Comparison of ENCODE assay signal across 8 cellular contexts in the genomic region with DNA sequence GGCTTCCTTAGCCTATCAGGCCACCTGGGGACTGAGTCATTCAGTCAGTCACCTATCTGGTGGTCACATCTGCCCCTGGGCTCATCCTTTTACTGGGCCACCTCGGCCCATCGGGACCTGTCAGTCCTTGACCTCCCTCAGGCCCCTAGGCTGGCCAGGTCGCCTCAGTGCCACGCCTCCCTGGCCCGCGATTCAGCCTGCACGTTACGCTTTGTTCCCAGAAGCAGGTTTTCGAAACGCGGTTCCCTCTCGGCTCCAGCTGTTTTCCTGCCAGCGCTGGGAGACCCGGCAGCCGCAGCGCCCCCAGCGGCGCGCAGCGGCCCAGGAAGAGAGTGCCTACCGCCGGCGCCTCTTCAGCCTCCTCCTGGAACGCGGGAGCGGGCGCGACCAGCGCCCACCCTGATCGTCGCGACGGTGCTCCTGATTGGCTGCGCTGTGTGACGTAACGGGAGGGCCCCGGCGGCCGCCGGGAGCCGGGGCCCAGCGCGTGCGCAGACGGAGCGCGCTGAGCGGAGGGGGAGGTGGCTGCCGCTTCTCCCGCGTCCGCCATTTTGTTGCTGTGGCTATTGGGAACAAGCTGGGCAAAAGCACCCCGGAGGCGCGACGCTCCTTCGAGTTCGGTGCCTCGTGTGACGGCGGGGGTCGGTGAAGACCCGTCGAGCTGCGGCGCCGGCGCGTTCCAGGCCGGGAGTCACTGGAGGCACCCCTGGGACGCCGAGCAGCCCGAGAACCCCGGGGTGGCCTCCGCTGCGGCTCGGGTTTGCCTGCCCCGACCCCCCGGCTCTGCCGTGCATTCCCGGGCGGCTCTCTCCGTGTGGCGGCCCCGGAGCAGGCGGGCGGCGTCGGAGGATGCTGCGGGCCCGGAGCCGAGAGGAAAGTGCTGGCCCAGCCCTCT. TPM values are rescaled to one million over a fixed set of nuclear protein-coding genes. Genes with fewer than 3 reads are reported as not detected.
A peak's percentile ranks its signal among the peaks of the same experiment; 100 is the strongest.
DNase-seq lines count a peak whose midpoint lies in the region; ATAC-seq, FAIRE-seq and TF ChIP-seq lines count a peak whose summit lies in the region.

A gene with protein sequence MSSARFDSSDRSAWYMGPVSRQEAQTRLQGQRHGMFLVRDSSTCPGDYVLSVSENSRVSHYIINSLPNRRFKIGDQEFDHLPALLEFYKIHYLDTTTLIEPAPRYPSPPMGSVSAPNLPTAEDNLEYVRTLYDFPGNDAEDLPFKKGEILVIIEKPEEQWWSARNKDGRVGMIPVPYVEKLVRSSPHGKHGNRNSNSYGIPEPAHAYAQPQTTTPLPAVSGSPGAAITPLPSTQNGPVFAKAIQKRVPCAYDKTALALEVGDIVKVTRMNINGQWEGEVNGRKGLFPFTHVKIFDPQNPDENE (plus strand): TSS at position 492 of the 895 bp plus-strand sequence. CDS start 528 bp downstream, outside the sequence.

- peak within 1 kb of the TSS; percentile 97 for H3K4me2 ChIP-seq in BLaER1

- H3K9ac ChIP-seq in BLaER1 (peak within 1 kb of the TSS; percentile 97), colonic mucosa (ENCODE audit: low read depth in 2 of 2, low read length in 2 of 2) (peak within 1 kb of the TSS; percentile 97 to 99)

- peak within 1 kb of the TSS; percentile 95 for H3K4me3 ChIP-seq in BLaER1
- H3K4me3 ChIP-seq in colonic mucosa = peak within 1 kb of the TSS; percentile 85

- TF ChIP-seq CTCF in colonic mucosa (IDR thresholded peaks at IDR 0.05) = peak; percentile 97

- H3K27ac ChIP-seq in BLaER1 = peak within 1 kb of the TSS; percentile 96
- peak within 1 kb of the TSS; percentile 95 for H3K27ac ChIP-seq in colonic mucosa

- FAIRE-seq in GM19239 (lab: Jason Lieb, UNC) = peak; percentile 62

- H3K27me3 ChIP-seq in BLaER1 = no peaks in the 10 kb centered on the region
- H3K27me3 ChIP-seq in colonic mucosa = no peaks in the 10 kb centered on the region

- no peaks in the 10 kb centered on the region for H3K9me3 ChIP-seq in BLaER1
- H3K9me3 ChIP-seq in colonic mucosa = no peaks in the 10 kb centered on the region

- peaks cover 25% of the 10 kb centered on the region for H3K4me1 ChIP-seq in BLaER1
- peaks cover 9% of the 10 kb centered on the region for H3K4me1 ChIP-seq in colonic mucosa

- peaks cover 47% of the 10 kb centered on the region for H4K20me1 ChIP-seq in BLaER1

- DNase-seq in GM19239 (ENCODE audit: insufficient read length, low spot score) (peak; percentile 93), NCI-H524 (lab: John Stamatoyannopoulos, UW) (peak; percentile 91 to 99), colonic mucosa (peak; percentile 96), left colon (peak; percentile 96 to 97)
- peak; percentile 94 to 95 for DNase-seq in activated CD4-positive, alpha-beta T cell treated with anti-CD3 and anti-CD28 coated beads for 4 hours
- DNase-seq in stimulated activated CD4-positive, alpha-beta T cell treated with anti-CD3 and anti-CD28 coated beads, Interleukin-1b, Interleukin-23, amount 100 ng/mL, for 48 hours = peak; percentile 96

- H3K36me3 ChIP-seq in BLaER1 = peaks cover 2% of the 10 kb centered on the region; the same call in 1 of the 2 replicates
- H3K36me3 ChIP-seq in colonic mucosa = no peaks in the 10 kb centered on the region

- ATAC-seq in HG03457 (IDR thresholded peaks at IDR 0.05; ENCODE audit: unreplicated experiment) = peak; percentile 87
- peak; percentile 88 for ATAC-seq in left colon

- intact Hi-C loops in colonic mucosa (cut with DNase I) = loop anchor here (5.0 to 10.0 kb wide), 2 partner anchors 35 to 52 kb away; no protein-coding TSS in a partner anchor
- intact Hi-C loops in left colon (cut with DNase I, micrococcal nuclease) = loop anchor here in 1 of 2 donors (10.0 kb wide), 1 partner anchor 52 kb away; no protein-coding TSS in a partner anchor

RNA-seq across cellular contexts. Expression of the gene that starts here (rescaled TPM):
- total RNA-seq in colonic mucosa = 10 to 100 TPM; 63.6 to 82.5 TPM
- 10 to 100 TPM; 51.3 to 60.9 TPM for total RNA-seq in left colon

Comparison
In these comparisons a context has a peak if more than half of its experiments do, and no peak if none do; other contexts are left out.
1. Peak in every context shown above with its lines: DNase-seq, ATAC-seq, H3K4me3 ChIP-seq and H3K27ac ChIP-seq.